ENCODE assay signal across 17 cellular contexts in genomic region chr1:214317734-214318133, GRCh38. TPM values are rescaled to one million over a fixed set of nuclear protein-coding genes. Genes with fewer than 3 reads are reported as not detected.
A peak's percentile ranks its signal among the peaks of the same experiment; 100 is the strongest.
DNase-seq lines count a peak whose midpoint lies in the region; ATAC-seq and TF ChIP-seq lines count a peak whose summit lies in the region.
"Had no signal": no experiment of that assay in that cellular context is flagged by ENCODE, and none has a peak within 500 bp of the region (broad histone marks: within the 10 kb centered on the region; RNA-seq: fewer than 3 reads in every experiment).

No MANE protein-coding gene starts in this region.

- H3K36me3 ChIP-seq in HUES64 (ENCODE audit: insufficient read depth, low read length), result no peaks in the 10 kb centered on the region
- H3K36me3 ChIP-seq: prostate gland, thoracic aorta had no signal

- H3K4me1 ChIP-seq in HUES64 (ENCODE audit: insufficient read depth, low read length), result peaks cover 46% of the 10 kb centered on the region
- H3K4me1 ChIP-seq: prostate gland had no signal

- no peaks in the 10 kb centered on the region for H3K27me3 Mint-ChIP-seq in CD4-positive, alpha-beta T cell
- no peaks in the 10 kb centered on the region for H3K27me3 Mint-ChIP-seq in chondrocyte (ENCODE audit: low read depth)
- no peaks in the 10 kb centered on the region for H3K27me3 Mint-ChIP-seq in nephron (ENCODE audit: low read depth)
- H3K27me3 Mint-ChIP-seq: B cell had no signal

- no peak for TF ChIP-seq CTCF in CD4-positive, alpha-beta T cell (IDR thresholded peaks at IDR 0.05)
- peak; percentile 68 for TF ChIP-seq CTCF in chondrocyte (IDR thresholded peaks at IDR 0.05)
- TF ChIP-seq CTCF in nephron (IDR thresholded peaks at IDR 0.05; ENCODE audit: unreplicated experiment in 3 of 3), result peak in 2 of 3 experiments; percentile 16 to 17

- DNase-seq in CD4-positive, alpha-beta T cell, result no peak
- DNase-seq in chondrocyte (ENCODE audit: low spot score), result no peak
- no peak for DNase-seq in NCI-H510A (lab: John Stamatoyannopoulos, UW)
- DNase-seq in activated T-cell treated with anti-CD3 and anti-CD28 coated beads, Interleukin-2, amount 50 U/mL, for 1 hour, result no peak
- DNase-seq in H4 (ENCODE audit: low spot score), result no peak
- DNase-seq: activated CD4-positive, alpha-beta T cell treated with anti-CD3 and anti-CD28 coated beads, Interleukin-2, amount 50 U/mL, for 48 hours; activated effector memory CD4-positive, alpha-beta T cell treated with Interleukin-2 at 50 U/mL for 16 hours; DND-41; glutamatergic neuron; NCI-H1092 treated with DMSO at 0.1 percent for 48 hours had no signal

- POLR2A ChIA-PET in CD4-positive, alpha-beta T cell (lab: Charles Lee), result no interaction called here

- H3K36me3 Mint-ChIP-seq in CD4-positive, alpha-beta T cell (ENCODE audit: low read depth), result peaks cover 74% of the 10 kb centered on the region
- peaks cover 17% of the 10 kb centered on the region for H3K36me3 Mint-ChIP-seq in chondrocyte (ENCODE audit: low read depth)
- peaks cover 37% of the 10 kb centered on the region for H3K36me3 Mint-ChIP-seq in nephron (ENCODE audit: low read depth)

- no peak overlapping the region for H3K4me3 Mint-ChIP-seq in CD4-positive, alpha-beta T cell
- H3K4me3 Mint-ChIP-seq in chondrocyte (ENCODE audit: unreplicated experiment) (no peak overlapping the region), nephron (peak overlapping the region; percentile 6 to 83 (median 79))
- H3K4me3 Mint-ChIP-seq: B cell had no signal

- H3K9ac ChIP-seq in HUES64 (ENCODE audit: low read depth, low read length), result peak overlapping the region; percentile 2; the same call in 1 of the 2 replicates

- 30% methylated on average over 5 of the region's 5 CpGs for WGBS in HUES64

- H3K9me3 Mint-ChIP-seq in CD4-positive, alpha-beta T cell, result no peaks in the 10 kb centered on the region
- no peaks in the 10 kb centered on the region for H3K9me3 Mint-ChIP-seq in chondrocyte (ENCODE audit: low read depth)
- no peaks in the 10 kb centered on the region for H3K9me3 Mint-ChIP-seq in nephron

- H3K27ac Mint-ChIP-seq in CD4-positive, alpha-beta T cell, result peak overlapping the region; percentile 17
- peak overlapping the region; percentile 90 for H3K27ac Mint-ChIP-seq in chondrocyte (ENCODE audit: unreplicated experiment)
- H3K27ac Mint-ChIP-seq in nephron, result peak overlapping the region in 2 of 3 experiments; percentile 39 to 50
- H3K27ac Mint-ChIP-seq: B cell had no signal

- H3K27ac ChIP-seq in CD4-positive, alpha-beta T cell (ENCODE audit: low read depth, low read length), result no peak overlapping the region
- peak overlapping the region; percentile 86; the same call in 1 of the 2 replicates for H3K27ac ChIP-seq in HUES64 (ENCODE audit: low read depth, low read length)
- H3K27ac ChIP-seq: prostate gland, SJSA1, thoracic aorta had no signal

- H3K27me3 ChIP-seq in CD4-positive, alpha-beta T cell (ENCODE audit: control insufficient read depth, insufficient read depth, low read length), result no peaks in the 10 kb centered on the region
- H3K27me3 ChIP-seq in HUES64 (ENCODE audit: insufficient read depth, low read length), result peaks cover 45% of the 10 kb centered on the region
- H3K27me3 ChIP-seq: SJSA1 had no signal

- ATAC-seq in CD4-positive, alpha-beta T cell (ENCODE audit: poor library complexity), result no peak
- no peak for ATAC-seq in HG02759 (IDR thresholded peaks at IDR 0.05; ENCODE audit: unreplicated experiment)

- no peaks in the 10 kb centered on the region for H3K9me3 ChIP-seq in CD4-positive, alpha-beta T cell (ENCODE audit: control insufficient read depth, low read length)
- no peaks in the 10 kb centered on the region for H3K9me3 ChIP-seq in HUES64 (ENCODE audit: insufficient read depth, low read depth, low read length)
- H3K9me3 ChIP-seq: prostate gland, SJSA1, thoracic aorta had no signal

- peak overlapping the region; percentile 21 for H3K4me3 ChIP-seq in HUES64 (ENCODE audit: low read length)
- H3K4me3 ChIP-seq: prostate gland, SJSA1, thoracic aorta had no signal

- no peaks in the 10 kb centered on the region for H3K4me1 Mint-ChIP-seq in CD4-positive, alpha-beta T cell (ENCODE audit: low read depth)
- H3K4me1 Mint-ChIP-seq in chondrocyte (ENCODE audit: low read depth), result peaks cover 48% of the 10 kb centered on the region
- peaks cover 14% of the 10 kb centered on the region for H3K4me1 Mint-ChIP-seq in nephron

- intact Hi-C loops in CD4-positive, alpha-beta T cell (cut with DNase I, micrococcal nuclease), result no loop called here

- CTCF ChIA-PET in CD4-positive, alpha-beta T cell (lab: Charles Lee), result interaction anchor here (1.3 to 3.6 kb wide), 3 partner anchors 10 to 56 kb away, joined by 3 to 12 read pairs (median 5); no protein-coding TSS in a partner anchor

RNA-seq across cellular contexts. Expression of gene SMYD2, which starts 36.8 kb away (rescaled TPM):
- total RNA-seq in CD4-positive, alpha-beta T cell, result 10 to 100 TPM; 17.1 to 17.6 TPM
- polyA plus RNA-seq in HUES64 (2013, experiment 1 of 2), result 21.1 TPM
- 19.8 TPM for polyA plus RNA-seq in HUES64 (2013, experiment 2 of 2)
- total RNA-seq in chondrocyte, result 35.5 to 50.3 TPM (median 45.4 TPM) in 3 replicates
- total RNA-seq in H4 (2014; rRNA removed; shearing (Covaris generic)), result 71.8 and 73.4 TPM in 2 replicates

Comparison
In these comparisons a context has a peak if more than half of its experiments do, and no peak if none do; other contexts are left out.
1. H3K27ac Mint-ChIP-seq: peak in every context shown above with its lines; median percentile 90 in chondrocyte; 44 in nephron; 17 in CD4-positive, alpha-beta T cell.
2. H3K4me3 Mint-ChIP-seq: peak in nephron (3 of 3); none in CD4-positive, alpha-beta T cell (single experiment) and chondrocyte (single experiment).